Comparison of ENCODE assay signal across 13 cellular contexts in genomic region chr10:73867871-73868631, GRCh38. TPM values are rescaled to one million over a fixed set of nuclear protein-coding genes. Genes with fewer than 3 reads are reported as not detected.
DNase-seq lines count a peak whose midpoint lies in the region; ATAC-seq and TF ChIP-seq lines count a peak whose summit lies in the region.
"Had no signal": no experiment of that assay in that cellular context is flagged by ENCODE, and none has a peak within 500 bp of the region (broad histone marks: within the 10 kb centered on the region; RNA-seq: fewer than 3 reads in every experiment).

No MANE protein-coding gene starts in this region.

- H3K36me3 Mint-ChIP-seq in T-helper 2 cell treated with Interferon-gamma antibody and Interleukin-4, amounts not matched to agents 5 μg/mL and 100 μg/mL, for 36 hours (ENCODE audit: low read depth) = peaks cover 70% of the 10 kb centered on the region
- H3K36me3 Mint-ChIP-seq in activated naive CD8-positive, alpha-beta T cell treated with anti-CD3 and anti-CD28 coated beads, Interleukin-2, amount 10 ng/mL, durations not matched to agents 7 days and 5 days = peaks cover 30% of the 10 kb centered on the region
- H3K36me3 Mint-ChIP-seq in immature natural killer cell = peaks cover 3 to 18% (median 5%) of the 10 kb centered on the region in 3 donors

- peak overlapping the region; percentile 26 for H3K27ac ChIP-seq in substantia nigra (ENCODE audit: low read depth, low read length, poor library complexity, severe bottlenecking)

- peaks cover 80% of the 10 kb centered on the region for H3K4me1 Mint-ChIP-seq in T-helper 2 cell treated with Interferon-gamma antibody and Interleukin-4, amounts not matched to agents 5 μg/mL and 100 μg/mL, for 36 hours (ENCODE audit: low read depth)
- peaks cover 64% of the 10 kb centered on the region for H3K4me1 Mint-ChIP-seq in activated naive CD8-positive, alpha-beta T cell treated with anti-CD3 and anti-CD28 coated beads, Interleukin-2, amount 10 ng/mL, durations not matched to agents 7 days and 5 days
- peaks cover 73 to 87% of the 10 kb centered on the region in 2 donors for H3K4me1 Mint-ChIP-seq in immature natural killer cell

- TF ChIP-seq CTCF in mucosa of descending colon (IDR thresholded peaks at IDR 0.05) = no peak

- DNase-seq in T-helper 2 cell treated with Interferon-gamma antibody and Interleukin-4, amounts not matched to agents 5 μg/mL and 100 μg/mL, for 36 hours (ENCODE audit: low spot score) = no peak
- DNase-seq in T-helper 2 cell (no peak), immature natural killer cell (no peak), substantia nigra (lab: John Stamatoyannopoulos, UW) (no peak), COR-L47 (lab: John Stamatoyannopoulos, UW) (no peak), mucosa of descending colon (no peak)
- no peak for DNase-seq in activated naive CD8-positive, alpha-beta T cell treated with anti-CD3 and anti-CD28 coated beads, Interleukin-2, amount 10 ng/mL, durations not matched to agents 7 days and 5 days
- DNase-seq: 8988T; activated T-cell treated with anti-CD3 and anti-CD28 coated beads, Interleukin-2, amount 50 U/mL, for 1 hour; cerebellar nuclear complex; DMS79; islet precursor cell had no signal

- no peak overlapping the region for H3K4me3 Mint-ChIP-seq in T-helper 2 cell treated with Interferon-gamma antibody and Interleukin-4, amounts not matched to agents 5 μg/mL and 100 μg/mL, for 36 hours
- no peak overlapping the region for H3K4me3 Mint-ChIP-seq in activated naive CD8-positive, alpha-beta T cell treated with anti-CD3 and anti-CD28 coated beads, Interleukin-2, amount 10 ng/mL, durations not matched to agents 7 days and 5 days
- H3K4me3 Mint-ChIP-seq in immature natural killer cell = no peak overlapping the region

- intact Hi-C loops in mucosa of descending colon (cut with DNase I, micrococcal nuclease) = no loop called here

- no peak for ATAC-seq in activated naive CD8-positive, alpha-beta T cell treated with anti-CD3 and anti-CD28 coated beads, Interleukin-2, amount 10 ng/mL, durations not matched to agents 7 days and 5 days (ENCODE audit: low read depth)
- no peak for ATAC-seq in GM18868 (IDR thresholded peaks at IDR 0.05; ENCODE audit: unreplicated experiment)
- ATAC-seq in mucosa of descending colon = no peak

- H3K9me3 ChIP-seq in mucosa of descending colon = no peaks in the 10 kb centered on the region

- peaks cover 53% of the 10 kb centered on the region for H3K4me1 ChIP-seq in mucosa of descending colon (ENCODE audit: low read depth)

- POLR2A ChIA-PET in activated naive CD8-positive, alpha-beta T cell treated with anti-CD3 and anti-CD28 coated beads, Interleukin-2, amount 10 ng/mL, durations not matched to agents 7 days and 5 days (lab: Charles Lee) = no interaction called here

- no peaks in the 10 kb centered on the region for H3K36me3 ChIP-seq in mucosa of descending colon (ENCODE audit: low read depth)

- H3K4me3 ChIP-seq in mucosa of descending colon = no peak overlapping the region

- H3K9me3 Mint-ChIP-seq in T-helper 2 cell treated with Interferon-gamma antibody and Interleukin-4, amounts not matched to agents 5 μg/mL and 100 μg/mL, for 36 hours = no peaks in the 10 kb centered on the region
- no peaks in the 10 kb centered on the region for H3K9me3 Mint-ChIP-seq in activated naive CD8-positive, alpha-beta T cell treated with anti-CD3 and anti-CD28 coated beads, Interleukin-2, amount 10 ng/mL, durations not matched to agents 7 days and 5 days
- H3K9me3 Mint-ChIP-seq in immature natural killer cell = no peaks in the 10 kb centered on the region

- no peaks in the 10 kb centered on the region for H3K27me3 Mint-ChIP-seq in T-helper 2 cell treated with Interferon-gamma antibody and Interleukin-4, amounts not matched to agents 5 μg/mL and 100 μg/mL, for 36 hours (ENCODE audit: low read depth)
- H3K27me3 Mint-ChIP-seq in activated naive CD8-positive, alpha-beta T cell treated with anti-CD3 and anti-CD28 coated beads, Interleukin-2, amount 10 ng/mL, durations not matched to agents 7 days and 5 days = no peaks in the 10 kb centered on the region
- H3K27me3 Mint-ChIP-seq in immature natural killer cell (ENCODE audit: low read depth in 3 of 3) = peaks cover 0 to 1% (median 0%) of the 10 kb centered on the region in 3 donors

- H3K27ac Mint-ChIP-seq in T-helper 2 cell treated with Interferon-gamma antibody and Interleukin-4, amounts not matched to agents 5 μg/mL and 100 μg/mL, for 36 hours = peak overlapping the region; percentile 97
- H3K27ac Mint-ChIP-seq in activated naive CD8-positive, alpha-beta T cell treated with anti-CD3 and anti-CD28 coated beads, Interleukin-2, amount 10 ng/mL, durations not matched to agents 7 days and 5 days = peak overlapping the region; percentile 43
- peak overlapping the region; percentile 53 to 98 (median 78) for H3K27ac Mint-ChIP-seq in immature natural killer cell

RNA-seq across cellular contexts. Expression of gene CAMK2G, which starts 6.3 kb away (rescaled TPM):
- total RNA-seq in activated naive CD8-positive, alpha-beta T cell treated with anti-CD3 and anti-CD28 coated beads, Interleukin-2, amount 10 ng/mL, durations not matched to agents 7 days and 5 days = 10 to 100 TPM; 48.6 to 53.5 TPM
- polyA plus RNA-seq in immature natural killer cell = 1 to 10 TPM; 4.8 to 5.8 (median 5.0) TPM
- 100 to 1,000 TPM in 1 of 3 donors, 10 to 100 TPM in 2; 53.5 to 141 (median 57.2) TPM for total RNA-seq in mucosa of descending colon

RNA-seq across cellular contexts. Expression of gene PLAU, which starts 42.9 kb away (rescaled TPM):
- under 1 TPM; 0.61 to 0.62 TPM for total RNA-seq in activated naive CD8-positive, alpha-beta T cell treated with anti-CD3 and anti-CD28 coated beads, Interleukin-2, amount 10 ng/mL, durations not matched to agents 7 days and 5 days
- polyA plus RNA-seq in immature natural killer cell = under 1 TPM in 1 of 3 donors, not detected in 2; 0.08 TPM
- total RNA-seq in mucosa of descending colon = 10 to 100 TPM in 1 of 3 donors, 1 to 10 TPM in 2; 4.6 to 10.3 (median 5.8) TPM

RNA-seq across cellular contexts. Expression of gene NDST2, which starts 56.7 kb away (rescaled TPM):
- total RNA-seq in activated naive CD8-positive, alpha-beta T cell treated with anti-CD3 and anti-CD28 coated beads, Interleukin-2, amount 10 ng/mL, durations not matched to agents 7 days and 5 days = 10 to 100 TPM; 80.1 to 82.0 TPM
- polyA plus RNA-seq in immature natural killer cell = 10 to 100 TPM; 10.6 to 29.9 (median 10.7) TPM
- 10 to 100 TPM; 26.7 to 39.0 (median 29.0) TPM for total RNA-seq in mucosa of descending colon

Comparison
In these comparisons a context has a peak if more than half of its experiments do, and no peak if none do; other contexts are left out.
1. H3K27ac Mint-ChIP-seq: peak in every context shown above with its lines; median percentile 97 in T-helper 2 cell treated with Interferon-gamma antibody and Interleukin-4, amounts not matched to agents 5 μg/mL and 100 μg/mL, for 36 hours; 78 in immature natural killer cell; 43 in activated naive CD8-positive, alpha-beta T cell treated with anti-CD3 and anti-CD28 coated beads, Interleukin-2, amount 10 ng/mL, durations not matched to agents 7 days and 5 days.